In the genomic region with DNA sequence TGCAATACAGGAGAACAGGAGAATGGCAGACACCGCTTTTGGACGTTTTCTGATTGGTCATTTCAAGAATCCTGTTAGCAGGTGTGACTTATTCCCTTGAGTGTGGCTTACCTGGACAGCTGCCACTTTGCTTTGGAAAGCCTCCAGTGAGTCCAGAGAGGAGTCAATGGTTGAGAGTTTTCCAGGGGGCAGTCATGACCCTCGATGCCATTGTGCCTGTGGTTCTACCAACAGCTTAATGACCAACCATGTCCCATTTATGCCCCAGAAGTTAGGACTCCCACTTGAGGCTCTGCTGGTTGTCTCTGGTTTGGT, we compare ENCODE assay signal across 18 cellular contexts. TPM values are rescaled to one million over a fixed set of nuclear protein-coding genes. Genes with fewer than 3 reads are reported as not detected.
"Had no signal": no experiment of that assay in that cellular context is flagged by ENCODE, and none has a peak within 500 bp of the region (broad histone marks: within the 10 kb centered on the region; RNA-seq: fewer than 3 reads in every experiment).

No MANE protein-coding gene starts in this region.

- ATAC-seq: activated CD4-positive, alpha-beta T cell treated with anti-CD3 and anti-CD28 coated beads for 36 hours; SK-N-SH treated with all-trans-retinoic acid at 6 μM for 48 hours; stimulated activated effector memory CD8-positive, alpha-beta T cell treated with anti-CD3 and anti-CD28 coated beads, Interleukin-12 subunit alpha, Interleukin-12 subunit beta, amount 100 ng/mL, for 72 hours had no signal

- H3K27me3 Mint-ChIP-seq: activated naive CD4-positive, alpha-beta T cell treated with anti-CD3 and anti-CD28 coated beads, Interleukin-2, amount 50 U/mL, for 24 hours had no signal

- H3K36me3 ChIP-seq: adrenal gland, ovary, tibial nerve had no signal

- H3K27me3 ChIP-seq: adrenal gland, brain microvascular endothelial cell, neural progenitor cell, ovary, tibial nerve had no signal

- H3K9me3 Mint-ChIP-seq: activated CD4-positive, alpha-beta memory T cell treated with anti-CD3 and anti-CD28 coated beads for 36 hours; activated naive CD4-positive, alpha-beta T cell treated with anti-CD3 and anti-CD28 coated beads, Interleukin-2, amount 50 U/mL, for 24 hours; activated T-cell treated with anti-CD3 and anti-CD28 coated beads, Interleukin-2, amount 50 U/mL, for 24 hours; immature natural killer cell; neural progenitor cell; stimulated activated effector memory CD8-positive, alpha-beta T cell treated with anti-CD3 and anti-CD28 coated beads, Interleukin-12 subunit alpha, Interleukin-12 subunit beta, amount 100 ng/mL, for 72 hours had no signal

- H3K4me3 Mint-ChIP-seq: activated CD4-positive, alpha-beta memory T cell treated with anti-CD3 and anti-CD28 coated beads for 36 hours; activated CD4-positive, alpha-beta T cell treated with anti-CD3 and anti-CD28 coated beads for 36 hours; activated naive CD4-positive, alpha-beta T cell treated with anti-CD3 and anti-CD28 coated beads, Interleukin-2, amount 50 U/mL, for 24 hours; activated T-cell treated with anti-CD3 and anti-CD28 coated beads, Interleukin-2, amount 50 U/mL, for 24 hours; central memory CD8-positive, alpha-beta T cell; immature natural killer cell; stimulated activated effector memory CD8-positive, alpha-beta T cell treated with anti-CD3 and anti-CD28 coated beads, Interleukin-12 subunit alpha, Interleukin-12 subunit beta, amount 100 ng/mL, for 72 hours had no signal

- DNase-seq: activated CD4-positive, alpha-beta memory T cell treated with anti-CD3 and anti-CD28 coated beads for 36 hours; activated CD4-positive, alpha-beta T cell treated with anti-CD3 and anti-CD28 coated beads for 36 hours; activated effector memory CD4-positive, alpha-beta T cell treated with Interleukin-2 at 50 U/mL for 16 hours; activated T-cell treated with anti-CD3 and anti-CD28 coated beads, Interleukin-2, amount 50 U/mL, for 24 hours; adrenal gland; brain microvascular endothelial cell; effector CD8-positive, alpha-beta T cell; immature natural killer cell; midbrain; ovary; T-helper 1 cell; T1000 had no signal

- H3K9me3 ChIP-seq: adrenal gland, ovary, tibial nerve had no signal

- H3K4me1 Mint-ChIP-seq: immature natural killer cell; stimulated activated effector memory CD8-positive, alpha-beta T cell treated with anti-CD3 and anti-CD28 coated beads, Interleukin-12 subunit alpha, Interleukin-12 subunit beta, amount 100 ng/mL, for 72 hours had no signal

- H3K36me3 Mint-ChIP-seq: activated CD4-positive, alpha-beta memory T cell treated with anti-CD3 and anti-CD28 coated beads for 36 hours; activated naive CD4-positive, alpha-beta T cell treated with anti-CD3 and anti-CD28 coated beads, Interleukin-2, amount 50 U/mL, for 24 hours; immature natural killer cell; stimulated activated effector memory CD8-positive, alpha-beta T cell treated with anti-CD3 and anti-CD28 coated beads, Interleukin-12 subunit alpha, Interleukin-12 subunit beta, amount 100 ng/mL, for 72 hours had no signal

- H3K27ac ChIP-seq: adrenal gland, brain microvascular endothelial cell, neural progenitor cell had no signal

- H3K4me3 ChIP-seq: adrenal gland, neural progenitor cell, ovary, tibial nerve had no signal

- H3K27ac Mint-ChIP-seq: activated CD4-positive, alpha-beta memory T cell treated with anti-CD3 and anti-CD28 coated beads for 36 hours; activated CD4-positive, alpha-beta T cell treated with anti-CD3 and anti-CD28 coated beads for 36 hours; activated naive CD4-positive, alpha-beta T cell treated with anti-CD3 and anti-CD28 coated beads, Interleukin-2, amount 50 U/mL, for 24 hours; activated T-cell treated with anti-CD3 and anti-CD28 coated beads, Interleukin-2, amount 50 U/mL, for 24 hours; immature natural killer cell; neural progenitor cell; stimulated activated effector memory CD8-positive, alpha-beta T cell treated with anti-CD3 and anti-CD28 coated beads, Interleukin-12 subunit alpha, Interleukin-12 subunit beta, amount 100 ng/mL, for 72 hours had no signal

RNA-seq across cellular contexts. Expression of a gene that starts 49.8 kb away (rescaled TPM):
- total RNA-seq: activated CD4-positive, alpha-beta memory T cell treated with anti-CD3 and anti-CD28 coated beads for 36 hours; activated CD4-positive, alpha-beta T cell treated with anti-CD3 and anti-CD28 coated beads for 36 hours had no signal
